In genomic region chr2:6846967-6847695, GRCh38 we compare ENCODE assay signal across 1 cellular context.
TF ChIP-seq lines count a peak whose summit lies in the region.

No MANE protein-coding gene starts in this region.

TF ChIP-seq in K562, 482 proteins besides CTCF, POLR2A, EP300 and RAD21 (continued from another document):
- no peak for TF ChIP-seq ZNF717 (CRISPR knock-in tag; IDR thresholded peaks at IDR 0.05)
TF ChIP-seq in K562: peak in this region for 177.
